Comparison of ENCODE assay signal across 3 cellular contexts in genomic region chr1:214660190-214660589, GRCh38.
A peak's percentile ranks its signal among the peaks of the same experiment; 100 is the strongest.
TF ChIP-seq lines count a peak whose summit lies in the region.

No MANE protein-coding gene starts in this region.

TF ChIP-seq in IMR-90, 13 proteins besides CTCF, POLR2A, EP300 and RAD21:
- TF ChIP-seq ELK1 (IDR thresholded peaks at IDR 0.05; ENCODE audit: borderline replicate concordance, low read depth, low read length) (no peak), NFE2L2 (IDR thresholded peaks at IDR 0.05; ENCODE audit: low read depth, low read length) (no peak), CEBPB (IDR thresholded peaks at IDR 0.05; ENCODE audit: low read depth, low read length) (no peak), CHD1 (IDR thresholded peaks at IDR 0.05; ENCODE audit: low read depth, low read length) (no peak), MXI1 (IDR thresholded peaks at IDR 0.05; ENCODE audit: borderline replicate concordance, low read depth, low read length) (no peak), RCOR1 (IDR thresholded peaks at IDR 0.05; ENCODE audit: insufficient replicate concordance, low read length) (no peak), FOS (IDR thresholded peaks at IDR 0.05; ENCODE audit: low read depth, low read length) (no peak), USF2 (IDR thresholded peaks at IDR 0.05; ENCODE audit: low read depth, low read length) (no peak), MAZ (IDR thresholded peaks at IDR 0.05; ENCODE audit: borderline replicate concordance, low read depth, low read length) (no peak), SMC3 (IDR thresholded peaks at IDR 0.05; ENCODE audit: low read depth, low read length) (no peak), RFX5 (IDR thresholded peaks at IDR 0.05; ENCODE audit: low read depth, low read length) (no peak), BHLHE40 (IDR thresholded peaks at IDR 0.05; ENCODE audit: low read depth, low read length) (no peak), MAFK (IDR thresholded peaks at IDR 0.05; ENCODE audit: low read depth, low read length) (no peak)

TF ChIP-seq in K562, 482 proteins besides CTCF, POLR2A, EP300 and RAD21:
- TF ChIP-seq ZBTB2 (IDR thresholded peaks at IDR 0.05): no peak
- no peak for TF ChIP-seq GABPA (tag; conservative IDR thresholded peaks at IDR 0.05; ENCODE audit: low read depth)
- no peak for TF ChIP-seq TAF1 (IDR thresholded peaks at IDR 0.05; ENCODE audit: control insufficient read depth, extremely low read depth, insufficient read depth, low read length, severe bottlenecking)
- peak; percentile 98 for TF ChIP-seq NFIX (CRISPR knock-in tag; IDR thresholded peaks at IDR 0.05; ENCODE audit: low read depth)
- TF ChIP-seq ARID2 (IDR thresholded peaks at IDR 0.05): no peak
- no peak for TF ChIP-seq HDAC3 (IDR thresholded peaks at IDR 0.05; ENCODE audit: borderline replicate concordance, partially characterized antibody)
- no peak for TF ChIP-seq HMBOX1 (IDR thresholded peaks at IDR 0.05)
- TF ChIP-seq ETV6 (IDR thresholded peaks at IDR 0.05; ENCODE audit: borderline replicate concordance in 1 of 2, low read depth in 2 of 2, low read length in 1 of 2): no peak
- no peak for TF ChIP-seq ETV6 (CRISPR knock-in tag; IDR thresholded peaks at IDR 0.05; ENCODE audit: borderline replicate concordance)
- peak; percentile 98 for TF ChIP-seq NFIC (IDR thresholded peaks at IDR 0.05)
- TF ChIP-seq ZBTB17 (CRISPR knock-in tag; IDR thresholded peaks at IDR 0.05): no peak
- TF ChIP-seq NFRKB (IDR thresholded peaks at IDR 0.05; ENCODE audit: low read depth): no peak
- TF ChIP-seq SMARCB1 (IDR thresholded peaks at IDR 0.05; ENCODE audit: insufficient read length, low read depth): no peak
- no peak for TF ChIP-seq PHF21A (IDR thresholded peaks at IDR 0.05; ENCODE audit: borderline replicate concordance, low read depth)
- no peak for TF ChIP-seq BCLAF1 (IDR thresholded peaks at IDR 0.05; ENCODE audit: borderline replicate concordance in 1 of 2, control insufficient read depth in 1 of 2, low read depth in 2 of 2, low read length in 1 of 2)
- no peak for TF ChIP-seq SRF (CRISPR knock-in tag; IDR thresholded peaks at IDR 0.05)
- no peak for TF ChIP-seq GTF3C2 (IDR thresholded peaks at IDR 0.05; ENCODE audit: borderline replicate concordance, extremely low read depth, insufficient read length)
- TF ChIP-seq NUFIP1 (IDR thresholded peaks at IDR 0.05; ENCODE audit: partially characterized antibody): no peak

TF ChIP-seq in neural cell, 6 proteins besides CTCF, POLR2A, EP300 and RAD21:
- no peak for TF ChIP-seq MXI1 (conservative IDR thresholded peaks at IDR 0.05; ENCODE audit: poor library complexity, severe bottlenecking)
- TF ChIP-seq POLR2AphosphoS5 (IDR thresholded peaks at IDR 0.05): no peak
- no peak for TF ChIP-seq SMC3 (conservative IDR thresholded peaks at IDR 0.05; ENCODE audit: poor library complexity)
- no peak for TF ChIP-seq EZH2 (IDR thresholded peaks at IDR 0.05; ENCODE audit: borderline replicate concordance, insufficient read depth, low read length, poor library complexity, severe bottlenecking)
- TF ChIP-seq TAF1 (IDR thresholded peaks at IDR 0.05; ENCODE audit: low read depth): no peak
- no peak for TF ChIP-seq REST (IDR thresholded peaks at IDR 0.05; ENCODE audit: borderline replicate concordance)
